19 cellular contexts compared by ENCODE assay signal in genomic region chr22:50476819-50477344, GRCh38. TPM values are rescaled to one million over a fixed set of nuclear protein-coding genes. Genes with fewer than 3 reads are reported as not detected.
DNase-seq lines count a peak whose midpoint lies in the region; ATAC-seq and TF ChIP-seq lines count a peak whose summit lies in the region.
"Had no signal": no experiment of that assay in that cellular context is flagged by ENCODE, and none has a peak within 500 bp of the region (broad histone marks: within the 10 kb centered on the region; RNA-seq: fewer than 3 reads in every experiment).

No MANE protein-coding gene starts in this region.

- intact Hi-C loops in activated naive CD4-positive, alpha-beta T cell treated with anti-CD3 and anti-CD28 coated beads for 36 hours (cut with micrococcal nuclease): loop anchor here (10.0 kb wide), 1 partner anchor 232 kb away; the partner anchor contains the start of gene TUBGCP6
- intact Hi-C loops in Right ventricle myocardium superior (cut with DNase I): no loop called here
- intact Hi-C loops in gastrocnemius medialis (cut with DNase I; ENCODE audit: low total_unique reads): no loop called here

- TF ChIP-seq POLR2A in gastrocnemius medialis (IDR thresholded peaks at IDR 0.05): no peak

- peaks cover 24 to 27% of the 10 kb centered on the region in 2 donors for H3K4me1 ChIP-seq in gastrocnemius medialis

- no peak for DNase-seq in activated naive CD4-positive, alpha-beta T cell treated with anti-CD3 and anti-CD28 coated beads for 36 hours
- DNase-seq in activated naive CD4-positive, alpha-beta T cell treated with Interleukin-2 at 50 U/mL for 16 hours: no peak
- DNase-seq in NCI-H69 (lab: John Stamatoyannopoulos, UW): peak; percentile 42
- peak; percentile 28 for DNase-seq in epithelial cell of esophagus (ENCODE audit: low read depth)
- DNase-seq in Right ventricle myocardium superior: no peak
- no peak for DNase-seq in gastrocnemius medialis
- DNase-seq: activated CD4-positive, alpha-beta T cell treated with anti-CD3 and anti-CD28 coated beads for 36 hours; AML-193; dermis blood vessel endothelial cell; EL; GM23248; Kasumi-1; OCI-M1; stimulated activated CD4-positive, alpha-beta T cell treated with anti-CD3 and anti-CD28 coated beads, Interleukin-4, amount 100 ng/mL, for 1 hour; stimulated activated naive CD4-positive, alpha-beta T cell had no signal

- ATAC-seq in stimulated activated memory B cell treated with anti-CD40 and anti-IgM and Interleukin-4, amounts not matched to agents 10 μg/mL and 1 μg/mL and 100 μg/mL, for 72 hours: no peak
- ATAC-seq in Right ventricle myocardium superior (ENCODE audit: poor library complexity) (no peak), gastrocnemius medialis (no peak), GM18519 (IDR thresholded peaks at IDR 0.05; ENCODE audit: low FRiP score, unreplicated experiment) (no peak)
- ATAC-seq: activated CD4-positive, alpha-beta T cell treated with anti-CD3 and anti-CD28 coated beads for 36 hours had no signal

- H3K27me3 Mint-ChIP-seq in activated naive CD4-positive, alpha-beta T cell treated with anti-CD3 and anti-CD28 coated beads for 36 hours (ENCODE audit: low read depth): peaks cover 8% of the 10 kb centered on the region
- H3K27me3 Mint-ChIP-seq in stimulated activated memory B cell treated with anti-CD40 and anti-IgM and Interleukin-4, amounts not matched to agents 10 μg/mL and 1 μg/mL and 100 μg/mL, for 72 hours: peaks cover 15% of the 10 kb centered on the region

- CTCF ChIA-PET in activated naive CD4-positive, alpha-beta T cell treated with anti-CD3 and anti-CD28 coated beads for 36 hours (lab: Charles Lee): interaction anchor here (0.6 kb wide), 1 partner anchor 49 kb away, joined by 4 read pairs; the partner anchor contains the start of gene SCO2

- H3K27ac Mint-ChIP-seq in activated naive CD4-positive, alpha-beta T cell treated with anti-CD3 and anti-CD28 coated beads for 36 hours: peak overlapping the region; percentile 60
- peak overlapping the region; percentile 77 for H3K27ac Mint-ChIP-seq in stimulated activated memory B cell treated with anti-CD40 and anti-IgM and Interleukin-4, amounts not matched to agents 10 μg/mL and 1 μg/mL and 100 μg/mL, for 72 hours
- H3K27ac Mint-ChIP-seq: activated CD4-positive, alpha-beta T cell treated with anti-CD3 and anti-CD28 coated beads for 36 hours had no signal

- H3K4me3 ChIP-seq in epithelial cell of esophagus (ENCODE audit: low read length) (no peak overlapping the region), gastrocnemius medialis (no peak overlapping the region)
- H3K4me3 ChIP-seq: GM23248, right atrium auricular region had no signal

- no peak overlapping the region for H3K27ac ChIP-seq in gastrocnemius medialis
- H3K27ac ChIP-seq: GM23248, right atrium auricular region had no signal

- no peak overlapping the region for H3K4me3 Mint-ChIP-seq in activated naive CD4-positive, alpha-beta T cell treated with anti-CD3 and anti-CD28 coated beads for 36 hours
- H3K4me3 Mint-ChIP-seq in stimulated activated memory B cell treated with anti-CD40 and anti-IgM and Interleukin-4, amounts not matched to agents 10 μg/mL and 1 μg/mL and 100 μg/mL, for 72 hours: no peak overlapping the region
- H3K4me3 Mint-ChIP-seq: activated CD4-positive, alpha-beta T cell treated with anti-CD3 and anti-CD28 coated beads for 36 hours had no signal

- TF ChIP-seq CTCF in epithelial cell of esophagus (IDR thresholded peaks at IDR 0.05; ENCODE audit: insufficient read depth, low read depth, low read length, missing control alignments) (no peak), gastrocnemius medialis (IDR thresholded peaks at IDR 0.05 in 4 of 5, conservative IDR thresholded peaks at IDR 0.05 in 1 of 5) (no peak)

- no peaks in the 10 kb centered on the region for H3K9me3 ChIP-seq in gastrocnemius medialis
- H3K9me3 ChIP-seq: right atrium auricular region had no signal

- H3K36me3 ChIP-seq in gastrocnemius medialis: no peaks in the 10 kb centered on the region
- H3K36me3 ChIP-seq: right atrium auricular region had no signal

- H3K9me3 Mint-ChIP-seq in activated naive CD4-positive, alpha-beta T cell treated with anti-CD3 and anti-CD28 coated beads for 36 hours: no peaks in the 10 kb centered on the region
- no peaks in the 10 kb centered on the region for H3K9me3 Mint-ChIP-seq in stimulated activated memory B cell treated with anti-CD40 and anti-IgM and Interleukin-4, amounts not matched to agents 10 μg/mL and 1 μg/mL and 100 μg/mL, for 72 hours

- H3K27me3 ChIP-seq in gastrocnemius medialis: peaks cover 21 to 23% (median 22%) of the 10 kb centered on the region in 3 donors

- in situ Hi-C loops in gastrocnemius medialis (cut with MboI; ENCODE audit: low sequenced_read_pairs in 4 of 4): no loop called here

- no peaks in the 10 kb centered on the region for H3K36me3 Mint-ChIP-seq in activated naive CD4-positive, alpha-beta T cell treated with anti-CD3 and anti-CD28 coated beads for 36 hours (ENCODE audit: low read depth)
- peaks cover 6% of the 10 kb centered on the region for H3K36me3 Mint-ChIP-seq in stimulated activated memory B cell treated with anti-CD40 and anti-IgM and Interleukin-4, amounts not matched to agents 10 μg/mL and 1 μg/mL and 100 μg/mL, for 72 hours

- H3K4me1 Mint-ChIP-seq in activated naive CD4-positive, alpha-beta T cell treated with anti-CD3 and anti-CD28 coated beads for 36 hours (ENCODE audit: low read depth): peaks cover 28% of the 10 kb centered on the region
- peaks cover 45% of the 10 kb centered on the region for H3K4me1 Mint-ChIP-seq in stimulated activated memory B cell treated with anti-CD40 and anti-IgM and Interleukin-4, amounts not matched to agents 10 μg/mL and 1 μg/mL and 100 μg/mL, for 72 hours

RNA-seq across cellular contexts. Expression of gene SBF1, which starts 2.0 kb away (rescaled TPM):
- total RNA-seq in activated naive CD4-positive, alpha-beta T cell treated with anti-CD3 and anti-CD28 coated beads for 36 hours: 100 to 1,000 TPM; 100 TPM
- total RNA-seq in Right ventricle myocardium superior: 46.6 TPM
- 100 to 1,000 TPM in 3 of 4 donors, 10 to 100 TPM in 1; 50.5 to 116 (median 107) TPM for total RNA-seq in gastrocnemius medialis

RNA-seq across cellular contexts. Expression of gene ADM2, which starts 4.5 kb away (rescaled TPM):
- 1 to 10 TPM; 7.5 to 8.3 TPM for total RNA-seq in activated naive CD4-positive, alpha-beta T cell treated with anti-CD3 and anti-CD28 coated beads for 36 hours
- total RNA-seq in Right ventricle myocardium superior: not detected
- total RNA-seq in gastrocnemius medialis: under 1 TPM in 1 of 4 donors, not detected in 3; 0.53 TPM

RNA-seq across cellular contexts. Expression of gene MIOX, which starts 9.8 kb away (rescaled TPM):
- under 1 TPM in 1 of 2 experiments, not detected in 1; 0.31 TPM for total RNA-seq in activated naive CD4-positive, alpha-beta T cell treated with anti-CD3 and anti-CD28 coated beads for 36 hours
- not detected for total RNA-seq in Right ventricle myocardium superior
- total RNA-seq in gastrocnemius medialis: not detected
- total RNA-seq: dermis blood vessel endothelial cell, GM23248, mononuclear cell, right atrium auricular region had no signal

RNA-seq across cellular contexts. Expression of gene LMF2, which starts 30.6 kb away (rescaled TPM):
- 10 to 100 TPM; 41.4 to 42.0 TPM for total RNA-seq in activated naive CD4-positive, alpha-beta T cell treated with anti-CD3 and anti-CD28 coated beads for 36 hours
- total RNA-seq in Right ventricle myocardium superior (25.3 TPM), gastrocnemius medialis (10 to 100 TPM; 19.7 to 39.4 (median 26.9) TPM)

RNA-seq across cellular contexts. Expression of gene NCAPH2, which starts 31.1 kb away (rescaled TPM):
- total RNA-seq in activated naive CD4-positive, alpha-beta T cell treated with anti-CD3 and anti-CD28 coated beads for 36 hours: 100 to 1,000 TPM; 104 to 115 TPM
- total RNA-seq in Right ventricle myocardium superior (28.8 TPM), gastrocnemius medialis (10 to 100 TPM; 19.0 to 29.3 (median 23.4) TPM)

Comparison
In these comparisons a context has a peak if more than half of its experiments do, and no peak if none do; other contexts are left out.
1. DNase-seq: peak in NCI-H69 (single experiment) and epithelial cell of esophagus (single experiment); none in activated naive CD4-positive, alpha-beta T cell treated with anti-CD3 and anti-CD28 coated beads for 36 hours (single experiment), activated naive CD4-positive, alpha-beta T cell treated with Interleukin-2 at 50 U/mL for 16 hours (single experiment), Right ventricle myocardium superior (single experiment) and gastrocnemius medialis (0 of 2).